Comparison of ENCODE assay signal across 17 cellular contexts in the genomic region with DNA sequence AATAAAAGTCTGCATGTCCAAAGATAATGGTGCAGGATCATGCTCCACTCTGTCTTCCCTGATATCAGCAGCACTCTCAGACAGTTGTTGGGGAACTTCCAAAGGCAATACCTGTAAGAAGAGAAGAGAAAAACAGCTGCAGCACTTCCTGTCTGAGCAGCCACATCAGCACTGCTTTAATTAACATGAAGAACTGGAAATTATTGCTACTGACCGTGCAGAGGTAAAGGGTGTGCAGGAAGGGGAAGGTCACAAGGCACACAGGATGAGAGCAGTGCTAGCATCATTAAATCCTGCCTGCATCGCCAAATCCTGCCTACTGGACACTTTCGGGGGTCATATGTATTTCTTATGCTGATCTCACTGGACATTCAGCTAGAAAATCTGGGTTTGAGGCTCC.
DNase-seq lines count a peak whose midpoint lies in the region; ATAC-seq lines count a peak whose summit lies in the region.
"Had no signal": no experiment of that assay in that cellular context is flagged by ENCODE, and none has a peak within 500 bp of the region (broad histone marks: within the 10 kb centered on the region; RNA-seq: fewer than 3 reads in every experiment).

No MANE protein-coding gene starts in this region.

- no peak for ATAC-seq in HG02884 (IDR thresholded peaks at IDR 0.05; ENCODE audit: unreplicated experiment)
- ATAC-seq: GM12878 had no signal

- DNase-seq in DMS153 (lab: John Stamatoyannopoulos, UW) (peak; percentile 43), DMS153 treated with DMSO at 0.1 percent for 48 hours (lab: John Stamatoyannopoulos, UW; ENCODE audit: unreplicated experiment) (no peak), NCI-H748 (lab: John Stamatoyannopoulos, UW; ENCODE audit: unreplicated experiment) (peak; percentile 9), NCI-H748 treated with DMSO at 0.1 percent for 48 hours (lab: John Stamatoyannopoulos, UW) (no peak), RPMI8226 (peak; percentile 8), Ammon's horn (ENCODE audit: low spot score) (no peak)
- DNase-seq: BE2C; CD4-positive, alpha-beta T cell; CD8-positive, alpha-beta memory T cell; DMS79; EL; GDM1; GM23248; H7; HCEC 1CT had no signal

Comparison
In these comparisons a context has a peak if more than half of its experiments do, and no peak if none do; other contexts are left out.
1. DNase-seq: peak in DMS153 (single experiment), NCI-H748 (single experiment) and RPMI8226 (single experiment); none in DMS153 treated with DMSO at 0.1 percent for 48 hours (single experiment), NCI-H748 treated with DMSO at 0.1 percent for 48 hours (single experiment) and Ammon's horn (single experiment).